In genomic region chr15:43899928-43900327, GRCh38 we compare ENCODE assay signal across 25 cellular contexts.
DNase-seq lines count a peak whose midpoint lies in the region; ATAC-seq, FAIRE-seq and TF ChIP-seq lines count a peak whose summit lies in the region.
"Had no signal": no experiment of that assay in that cellular context is flagged by ENCODE, and none has a peak within 500 bp of the region (broad histone marks: within the 10 kb centered on the region; RNA-seq: fewer than 3 reads in every experiment).

No MANE protein-coding gene starts in this region.

- H3K9me2 ChIP-seq in GM23248 (ENCODE audit: insufficient read depth), result no peaks in the 10 kb centered on the region

- FAIRE-seq in astrocyte (lab: Jason Lieb, UNC), result no peak
- FAIRE-seq: GM12891, H1, RCC 7860 had no signal

- H3K36me3 ChIP-seq in GM23248 (ENCODE audit: low read depth) (no peaks in the 10 kb centered on the region), astrocyte (ENCODE audit: insufficient read depth, low read length) (peaks cover 13% of the 10 kb centered on the region)
- H3K36me3 ChIP-seq: BE2C had no signal

- H4K20me1 ChIP-seq in GM23248 (ENCODE audit: insufficient read depth) (no peaks in the 10 kb centered on the region), astrocyte (ENCODE audit: insufficient read depth, low read length) (no peaks in the 10 kb centered on the region)

- H3K36me3 Mint-ChIP-seq in T-helper 1 cell treated with Interleukin-12 subunit alpha and Interleukin-12 subunit beta and Interleukin-4 antibody, amounts not matched to agents 30 μg/mL and 1 μg/mL, for 36 hours (ENCODE audit: low read depth), result peaks cover 6% of the 10 kb centered on the region
- H3K36me3 Mint-ChIP-seq in astrocyte (ENCODE audit: low read depth, unreplicated experiment) (peaks cover 38% of the 10 kb centered on the region), progenitor cell of endocrine pancreas (ENCODE audit: insufficient read depth) (peaks cover 3% of the 10 kb centered on the region)
- H3K36me3 Mint-ChIP-seq: CD4-positive, CD25-positive, alpha-beta regulatory T cell had no signal

- H3K27ac ChIP-seq in GM23248, result no peak overlapping the region
- H3K27ac ChIP-seq in astrocyte (ENCODE audit: low read depth, low read length), result no peak overlapping the region
- H3K27ac ChIP-seq: HL-60 had no signal

- H3K9me3 ChIP-seq in GM23248 (ENCODE audit: low read depth) (no peaks in the 10 kb centered on the region), astrocyte (ENCODE audit: insufficient read depth, low read depth, low read length) (no peaks in the 10 kb centered on the region)
- H3K9me3 ChIP-seq: BE2C had no signal

- 70 to 83% methylated on average over 5 of the region's 5 CpGs for WGBS in GM23248 (ENCODE audit: low coverage in 1 of 2, low lambda C conversion rate in 2 of 2, missing lambda C conversion rate in 2 of 2), 2 experiments

- no peaks in the 10 kb centered on the region for H3K4me1 ChIP-seq in GM23248 (ENCODE audit: insufficient read depth)
- peaks cover 3% of the 10 kb centered on the region for H3K4me1 ChIP-seq in astrocyte (ENCODE audit: insufficient read depth, low read length)

- H3K4me3 Mint-ChIP-seq in T-helper 1 cell treated with Interleukin-12 subunit alpha and Interleukin-12 subunit beta and Interleukin-4 antibody, amounts not matched to agents 30 μg/mL and 1 μg/mL, for 36 hours, result no peak overlapping the region
- H3K4me3 Mint-ChIP-seq in astrocyte (ENCODE audit: unreplicated experiment) (no peak overlapping the region), progenitor cell of endocrine pancreas (ENCODE audit: low read depth) (no peak overlapping the region)
- no peak overlapping the region for H3K4me3 Mint-ChIP-seq in stimulated activated naive CD8-positive, alpha-beta T cell treated with anti-CD3 and anti-CD28 coated beads, Interleukin-15, amount 100 ng/mL, for 72 hours
- H3K4me3 Mint-ChIP-seq: CD4-positive, CD25-positive, alpha-beta regulatory T cell had no signal

- H3K27ac Mint-ChIP-seq in T-helper 1 cell treated with Interleukin-12 subunit alpha and Interleukin-12 subunit beta and Interleukin-4 antibody, amounts not matched to agents 30 μg/mL and 1 μg/mL, for 36 hours, result peak overlapping the region; percentile 26
- H3K27ac Mint-ChIP-seq in astrocyte (ENCODE audit: unreplicated experiment) (peak overlapping the region; percentile 53), progenitor cell of endocrine pancreas (peak overlapping the region; percentile 89)
- H3K27ac Mint-ChIP-seq in stimulated activated naive CD8-positive, alpha-beta T cell treated with anti-CD3 and anti-CD28 coated beads, Interleukin-15, amount 100 ng/mL, for 72 hours, result peak overlapping the region in 1 of 2 donors; percentile 66

- DNase-seq in T-helper 1 cell (no peak), GM23248 (peak; percentile 26), astrocyte (ENCODE audit: low read depth) (no peak), progenitor cell of endocrine pancreas (ENCODE audit: low spot score, unreplicated experiment) (no peak), middle frontal gyrus (ENCODE audit: extremely low spot score, low spot score) (no peak), head of caudate nucleus (no peak)
- no peak for DNase-seq in stimulated activated naive CD8-positive, alpha-beta T cell treated with anti-CD3 and anti-CD28 coated beads, Interleukin-15, amount 100 ng/mL, for 72 hours
- DNase-seq: 8988T; BE2C; CD4-positive, CD25-positive, alpha-beta regulatory T cell; COR-L47; EL; MM.1S; NCI-H1092; NCI-H1436 treated with DMSO at 0.1 percent for 48 hours; NCI-H2029; NCI-H2171 treated with DMSO at 0.1 percent for 48 hours; NCI-H446; NK-92 treated with Interleukin-12 subunit alpha and Interleukin-12 subunit beta, amount 100 ng/mL, for 24 hours; Right ventricle myocardium superior had no signal

- H3K79me2 ChIP-seq in GM23248 (ENCODE audit: insufficient read depth) (no peaks in the 10 kb centered on the region), astrocyte (ENCODE audit: insufficient read depth, low read length) (no peaks in the 10 kb centered on the region)

- no peak for ATAC-seq in stimulated activated naive CD8-positive, alpha-beta T cell treated with anti-CD3 and anti-CD28 coated beads, Interleukin-15, amount 100 ng/mL, for 72 hours

- H2AFZ ChIP-seq in GM23248, result peak overlapping the region; percentile 28; the same call in 1 of the 2 replicates
- H2AFZ ChIP-seq in astrocyte (ENCODE audit: low read depth, low read length), result no peak overlapping the region

- no peaks in the 10 kb centered on the region for H3F3A ChIP-seq in GM23248 (ENCODE audit: insufficient read depth)

- no peak for TF ChIP-seq CTCF in astrocyte (IDR thresholded peaks at IDR 0.05; ENCODE audit: insufficient read depth, low read depth, low read length)
- TF ChIP-seq CTCF in progenitor cell of endocrine pancreas (IDR thresholded peaks at IDR 0.05; ENCODE audit: unreplicated experiment), result no peak

- H3K9ac ChIP-seq in GM23248 (no peak overlapping the region), astrocyte (ENCODE audit: low read length) (no peak overlapping the region)

- in situ Hi-C loops in GM23248 (cut with MboI), result loop anchor here (10.0 to 25.0 kb wide), 3 partner anchors 165 to 587 kb away; no protein-coding TSS in a partner anchor

- no peak overlapping the region for H3K4me2 ChIP-seq in GM23248 (ENCODE audit: unreplicated experiment)
- H3K4me2 ChIP-seq in astrocyte (ENCODE audit: low read length), result no peak overlapping the region

- H3K4me3 ChIP-seq in GM23248 (no peak overlapping the region), astrocyte (ENCODE audit: insufficient read depth, low read depth, low read length) (no peak overlapping the region)

- H3K4me1 Mint-ChIP-seq in T-helper 1 cell treated with Interleukin-12 subunit alpha and Interleukin-12 subunit beta and Interleukin-4 antibody, amounts not matched to agents 30 μg/mL and 1 μg/mL, for 36 hours (ENCODE audit: low read depth), result peaks cover 2% of the 10 kb centered on the region
- H3K4me1 Mint-ChIP-seq in astrocyte (ENCODE audit: low read depth, unreplicated experiment) (peaks cover 8% of the 10 kb centered on the region), progenitor cell of endocrine pancreas (ENCODE audit: low read depth) (peaks cover 6% of the 10 kb centered on the region)
- H3K4me1 Mint-ChIP-seq in stimulated activated naive CD8-positive, alpha-beta T cell treated with anti-CD3 and anti-CD28 coated beads, Interleukin-15, amount 100 ng/mL, for 72 hours, result peaks cover 6% of the 10 kb centered on the region

- no peaks in the 10 kb centered on the region for H3K9me3 Mint-ChIP-seq in T-helper 1 cell treated with Interleukin-12 subunit alpha and Interleukin-12 subunit beta and Interleukin-4 antibody, amounts not matched to agents 30 μg/mL and 1 μg/mL, for 36 hours
- no peaks in the 10 kb centered on the region for H3K9me3 Mint-ChIP-seq in astrocyte (ENCODE audit: unreplicated experiment)
- no peaks in the 10 kb centered on the region for H3K9me3 Mint-ChIP-seq in progenitor cell of endocrine pancreas (ENCODE audit: low read depth)
- H3K9me3 Mint-ChIP-seq in stimulated activated naive CD8-positive, alpha-beta T cell treated with anti-CD3 and anti-CD28 coated beads, Interleukin-15, amount 100 ng/mL, for 72 hours, result no peaks in the 10 kb centered on the region
- H3K9me3 Mint-ChIP-seq: CD4-positive, CD25-positive, alpha-beta regulatory T cell had no signal

- intact Hi-C loops in head of caudate nucleus (cut with DNase I), result loop anchor here (10.0 kb wide), 3 partner anchors 135 to 295 kb away; partner anchors contain the start of gene FRMD5

- H3K27me3 Mint-ChIP-seq in T-helper 1 cell treated with Interleukin-12 subunit alpha and Interleukin-12 subunit beta and Interleukin-4 antibody, amounts not matched to agents 30 μg/mL and 1 μg/mL, for 36 hours (ENCODE audit: low read depth), result no peaks in the 10 kb centered on the region
- no peaks in the 10 kb centered on the region for H3K27me3 Mint-ChIP-seq in astrocyte (ENCODE audit: low read depth, unreplicated experiment)
- H3K27me3 Mint-ChIP-seq in progenitor cell of endocrine pancreas, result no peaks in the 10 kb centered on the region
- no peaks in the 10 kb centered on the region for H3K27me3 Mint-ChIP-seq in stimulated activated naive CD8-positive, alpha-beta T cell treated with anti-CD3 and anti-CD28 coated beads, Interleukin-15, amount 100 ng/mL, for 72 hours
- H3K27me3 Mint-ChIP-seq: CD4-positive, CD25-positive, alpha-beta regulatory T cell had no signal

- H3K27me3 ChIP-seq in GM23248 (replicated peaks; ENCODE audit: insufficient read depth) (no peaks in the 10 kb centered on the region), astrocyte (ENCODE audit: insufficient read depth, low read length) (no peaks in the 10 kb centered on the region)
- H3K27me3 ChIP-seq: BE2C had no signal
